1 cellular context compared by ENCODE assay signal in genomic region chr11:506238-506949, GRCh38.
A peak's percentile ranks its signal among the peaks of the same experiment; 100 is the strongest.
TF ChIP-seq lines count a peak whose summit lies in the region.

No MANE protein-coding gene starts in this region.

TF ChIP-seq in WTC11, 78 proteins besides CTCF, POLR2A, EP300 and RAD21 (continued from another document and continues in another):
- peak; percentile 59; the same call in 1 of the 2 replicates for TF ChIP-seq GABPB1 (CRISPR knock-in tag; IDR thresholded peaks at IDR 0.05)
- no peak; the same call in 1 of the 2 replicates for TF ChIP-seq TEAD1 (CRISPR knock-in tag; IDR thresholded peaks at IDR 0.05)
- 0 out of 2 replicates have a peak, but pooled peaks have one; percentile 23 for TF ChIP-seq KAT7 (CRISPR knock-in tag; IDR thresholded peaks at IDR 0.05; ENCODE audit: borderline replicate concordance)
- no peak for TF ChIP-seq ZNF416 (CRISPR knock-in tag; IDR thresholded peaks at IDR 0.05)
- no peak for TF ChIP-seq HMGA2 (CRISPR knock-in tag; IDR thresholded peaks at IDR 0.05)
- TF ChIP-seq TEAD4 (CRISPR knock-in tag; IDR thresholded peaks at IDR 0.05), result no peak
- no peak for TF ChIP-seq ESRRA (CRISPR knock-in tag; IDR thresholded peaks at IDR 0.05; ENCODE audit: borderline replicate concordance)
- no peak for TF ChIP-seq ZNF671 (CRISPR knock-in tag; IDR thresholded peaks at IDR 0.05)
- no peak for TF ChIP-seq NFYB (CRISPR knock-in tag; conservative IDR thresholded peaks at IDR 0.05; ENCODE audit: low read depth)
- no peak for TF ChIP-seq RORB (CRISPR knock-in tag; IDR thresholded peaks at IDR 0.05)
- peak; percentile 74; the same call in 1 of the 2 replicates for TF ChIP-seq FOXP1 (CRISPR knock-in tag; IDR thresholded peaks at IDR 0.05; ENCODE audit: borderline replicate concordance)
- TF ChIP-seq ZBTB43 (CRISPR knock-in tag; IDR thresholded peaks at IDR 0.05), result peak; percentile 50; the same call in 1 of the 2 replicates
- no peak for TF ChIP-seq ZNF138 (CRISPR knock-in tag; conservative IDR thresholded peaks at IDR 0.05)
- TF ChIP-seq NFE2L1 (CRISPR knock-in tag; IDR thresholded peaks at IDR 0.05), result no peak
- TF ChIP-seq PRDM15 (CRISPR knock-in tag; IDR thresholded peaks at IDR 0.05), result no peak
- TF ChIP-seq ZSCAN18 (CRISPR knock-in tag; IDR thresholded peaks at IDR 0.05), result no peak
- TF ChIP-seq ZNF232 (CRISPR knock-in tag; IDR thresholded peaks at IDR 0.05), result no peak
- TF ChIP-seq SMAD4 (CRISPR knock-in tag; IDR thresholded peaks at IDR 0.05), result no peak
- TF ChIP-seq ATF1 (CRISPR knock-in tag; IDR thresholded peaks at IDR 0.05), result no peak; the same call in 1 of the 2 replicates
- no peak for TF ChIP-seq ZNF425 (CRISPR knock-in tag; conservative IDR thresholded peaks at IDR 0.05)
- no peak for TF ChIP-seq MLX (CRISPR knock-in tag; IDR thresholded peaks at IDR 0.05)
- 0 out of 2 replicates have a peak, but pooled peaks have one; percentile 62 for TF ChIP-seq EMX1 (CRISPR knock-in tag; IDR thresholded peaks at IDR 0.05)
- no peak for TF ChIP-seq E2F4 (CRISPR knock-in tag; IDR thresholded peaks at IDR 0.05; ENCODE audit: borderline replicate concordance, low read depth)
- no peak for TF ChIP-seq IRF2 (CRISPR knock-in tag; IDR thresholded peaks at IDR 0.05; ENCODE audit: borderline replicate concordance, low read depth)
- no peak for TF ChIP-seq TP53 (CRISPR knock-in tag; IDR thresholded peaks at IDR 0.05)
- TF ChIP-seq ATF2 (CRISPR knock-in tag; IDR thresholded peaks at IDR 0.05; ENCODE audit: borderline replicate concordance, low read depth), result no peak
- no peak for TF ChIP-seq MXD4 (CRISPR knock-in tag; IDR thresholded peaks at IDR 0.05; ENCODE audit: borderline replicate concordance)
- TF ChIP-seq ZNF423 (CRISPR knock-in tag; IDR thresholded peaks at IDR 0.05), result no peak
- no peak for TF ChIP-seq STAT6 (CRISPR knock-in tag; conservative IDR thresholded peaks at IDR 0.05; ENCODE audit: low read depth)
- TF ChIP-seq HMGXB4 (CRISPR knock-in tag; IDR thresholded peaks at IDR 0.05), result no peak
- peak; percentile 64; the same call in 1 of the 2 replicates for TF ChIP-seq MYBL2 (CRISPR knock-in tag; IDR thresholded peaks at IDR 0.05)
- no peak for TF ChIP-seq ZNF281 (CRISPR knock-in tag; IDR thresholded peaks at IDR 0.05)
- no peak for TF ChIP-seq NR3C1 (CRISPR knock-in tag; conservative IDR thresholded peaks at IDR 0.05; ENCODE audit: low read depth)
- peak; percentile 90 for TF ChIP-seq USF2 (CRISPR knock-in tag; IDR thresholded peaks at IDR 0.05)
- TF ChIP-seq SP1 (CRISPR knock-in tag; conservative IDR thresholded peaks at IDR 0.05), result peak; percentile 98
- TF ChIP-seq CBFB (CRISPR knock-in tag; IDR thresholded peaks at IDR 0.05; ENCODE audit: low read depth), result no peak
- no peak for TF ChIP-seq JUN (CRISPR knock-in tag; IDR thresholded peaks at IDR 0.05)
- TF ChIP-seq RELA (CRISPR knock-in tag; IDR thresholded peaks at IDR 0.05; ENCODE audit: borderline replicate concordance), result 0 out of 2 replicates have a peak, but pooled peaks have one; percentile 38
- no peak for TF ChIP-seq NFATC4 (CRISPR knock-in tag; IDR thresholded peaks at IDR 0.05)
- no peak for TF ChIP-seq ETV6 (CRISPR knock-in tag; IDR thresholded peaks at IDR 0.05)
